Comparison of ENCODE assay signal across 28 cellular contexts in genomic region chr1:170720661-170721060, GRCh38. TPM values are rescaled to one million over a fixed set of nuclear protein-coding genes. Genes with fewer than 3 reads are reported as not detected.
"Had no signal": no experiment of that assay in that cellular context is flagged by ENCODE, and none has a peak within 500 bp of the region (broad histone marks: within the 10 kb centered on the region; RNA-seq: fewer than 3 reads in every experiment).

No MANE protein-coding gene starts in this region.

- H3K4me2 ChIP-seq: neural progenitor cell had no signal

- H3K27me3 Mint-ChIP-seq: dendritic cell treated with granulocyte-macrophage colony-stimulating factor and Interleukin-4, amounts not matched to agents 40 ng/mL and 50 ng/mL, for 4 days; progenitor cell of endocrine pancreas had no signal

- DNase-seq: colonic mucosa; effector memory CD4-positive, alpha-beta T cell; glutamatergic neuron; heart right ventricle; hypothalamus; immature natural killer cell; islet precursor cell; mesendoderm; midbrain; naive thymus-derived CD4-positive, alpha-beta T cell; stimulated activated CD4-positive, alpha-beta T cell treated with anti-CD3 and anti-CD28 coated beads, Interleukin-2, amount 100 ng/mL, for 24 hours; stimulated activated CD4-positive, alpha-beta T cell treated with anti-CD3 and anti-CD28 coated beads, Interleukin-4, amount 100 ng/mL, for 24 hours; stimulated activated naive CD4-positive, alpha-beta T cell treated with Interleukin-2 at 50 U/mL for 16 hours; stomach; thyroid gland; trophoblast cell had no signal

- H2AFZ ChIP-seq: neural progenitor cell, parathyroid adenoma had no signal

- H3K4me1 Mint-ChIP-seq: immature natural killer cell; naive thymus-derived CD4-positive, alpha-beta T cell; neural progenitor cell; stimulated activated effector memory CD8-positive, alpha-beta T cell treated with anti-CD3 and anti-CD28 coated beads, Interleukin-12 subunit alpha, Interleukin-12 subunit beta, amount 100 ng/mL, for 72 hours had no signal

- H3K9ac ChIP-seq: neural progenitor cell, parathyroid adenoma had no signal

- H3K4me3 ChIP-seq: colonic mucosa, gastroesophageal sphincter, heart right ventricle, lung, neural progenitor cell, right atrium auricular region, stomach, thyroid gland, vagina had no signal

- H3K9me3 Mint-ChIP-seq: dendritic cell treated with granulocyte-macrophage colony-stimulating factor and Interleukin-4, amounts not matched to agents 40 ng/mL and 50 ng/mL, for 4 days; stimulated activated effector memory CD8-positive, alpha-beta T cell treated with anti-CD3 and anti-CD28 coated beads, Interleukin-12 subunit alpha, Interleukin-12 subunit beta, amount 100 ng/mL, for 72 hours had no signal

- H3K36me3 Mint-ChIP-seq: immature natural killer cell; naive thymus-derived CD4-positive, alpha-beta T cell; stimulated activated effector memory CD8-positive, alpha-beta T cell treated with anti-CD3 and anti-CD28 coated beads, Interleukin-12 subunit alpha, Interleukin-12 subunit beta, amount 100 ng/mL, for 72 hours had no signal

- H3K27ac Mint-ChIP-seq: dendritic cell treated with granulocyte-macrophage colony-stimulating factor and Interleukin-4, amounts not matched to agents 40 ng/mL and 50 ng/mL, for 4 days; immature natural killer cell; naive thymus-derived CD4-positive, alpha-beta T cell; neural progenitor cell; progenitor cell of endocrine pancreas; stimulated activated effector memory CD8-positive, alpha-beta T cell treated with anti-CD3 and anti-CD28 coated beads, Interleukin-12 subunit alpha, Interleukin-12 subunit beta, amount 100 ng/mL, for 72 hours had no signal

- H3K27ac ChIP-seq: colonic mucosa, gastroesophageal sphincter, heart right ventricle, neural progenitor cell, parathyroid adenoma, right atrium auricular region, stomach, thyroid gland, vagina had no signal

- ATAC-seq: gastroesophageal sphincter; heart right ventricle; naive thymus-derived CD4-positive, alpha-beta T cell; sciatic nerve; stimulated activated effector memory CD8-positive, alpha-beta T cell treated with anti-CD3 and anti-CD28 coated beads, Interleukin-12 subunit alpha, Interleukin-12 subunit beta, amount 100 ng/mL, for 72 hours had no signal

- H3K9me3 ChIP-seq: colonic mucosa, gastroesophageal sphincter, right atrium auricular region, stomach, thyroid gland, vagina had no signal

- H3K36me3 ChIP-seq: colonic mucosa, gastroesophageal sphincter, neural progenitor cell, stomach, thyroid gland had no signal

- H3K27me3 ChIP-seq: colonic mucosa, gastroesophageal sphincter, heart right ventricle, neural progenitor cell, right atrium auricular region, stomach, thyroid gland, vagina had no signal

- H3K4me1 ChIP-seq: colonic mucosa, gastroesophageal sphincter, neural progenitor cell, parathyroid adenoma, right atrium auricular region, stomach had no signal

- H3K4me3 Mint-ChIP-seq: dendritic cell treated with granulocyte-macrophage colony-stimulating factor and Interleukin-4, amounts not matched to agents 40 ng/mL and 50 ng/mL, for 4 days; immature natural killer cell; naive thymus-derived CD4-positive, alpha-beta T cell; nephron; neural progenitor cell; stimulated activated effector memory CD8-positive, alpha-beta T cell treated with anti-CD3 and anti-CD28 coated beads, Interleukin-12 subunit alpha, Interleukin-12 subunit beta, amount 100 ng/mL, for 72 hours had no signal

RNA-seq across cellular contexts. Expression of gene PRRX1, which starts 56.7 kb away (rescaled TPM):
- total RNA-seq: endothelial cell of umbilical vein; naive thymus-derived CD4-positive, alpha-beta T cell had no signal
- polyA plus RNA-seq: immature natural killer cell; naive thymus-derived CD4-positive, alpha-beta T cell had no signal
